In genomic region chr7:2478800-2479199, GRCh38 we compare ENCODE assay signal across 16 cellular contexts. TPM values are rescaled to one million over a fixed set of nuclear protein-coding genes. Genes with fewer than 3 reads are reported as not detected.
DNase-seq lines count a peak whose midpoint lies in the region; ATAC-seq and TF ChIP-seq lines count a peak whose summit lies in the region.
"Had no signal": no experiment of that assay in that cellular context is flagged by ENCODE, and none has a peak within 500 bp of the region (broad histone marks: within the 10 kb centered on the region; RNA-seq: fewer than 3 reads in every experiment).

No MANE protein-coding gene starts in this region.

- no peak overlapping the region for H3K4me3 Mint-ChIP-seq in chondrocyte (ENCODE audit: unreplicated experiment)
- H3K4me3 Mint-ChIP-seq: activated naive CD4-positive, alpha-beta T cell treated with anti-CD3 and anti-CD28 coated beads, Interleukin-2, amount 10 ng/mL, durations not matched to agents 7 days and 5 days; neural crest cell had no signal

- H3K27ac ChIP-seq in left ventricle myocardium inferior (replicated peaks) (no peak overlapping the region), right atrium auricular region (peak overlapping the region in 1 of 2 donors; percentile 7), thoracic aorta (no peak overlapping the region)
- H3K27ac ChIP-seq: esophagus squamous epithelium had no signal

- peaks cover 46% of the 10 kb centered on the region for H3K27me3 ChIP-seq in left ventricle myocardium inferior (ENCODE audit: low read depth)
- H3K27me3 ChIP-seq in right atrium auricular region, result no peaks in the 10 kb centered on the region
- no peaks in the 10 kb centered on the region for H3K27me3 ChIP-seq in thoracic aorta (replicated peaks; ENCODE audit: insufficient read depth)

- TF ChIP-seq CTCF in left ventricle myocardium inferior (IDR thresholded peaks at IDR 0.05; ENCODE audit: borderline replicate concordance) (no peak), right atrium auricular region (IDR thresholded peaks at IDR 0.05) (no peak), chondrocyte (IDR thresholded peaks at IDR 0.05) (no peak), mucosa of descending colon (IDR thresholded peaks at IDR 0.05) (no peak), thoracic aorta (IDR thresholded peaks at IDR 0.05) (no peak)

- H3K36me3 ChIP-seq in left ventricle myocardium inferior, result no peaks in the 10 kb centered on the region
- H3K36me3 ChIP-seq in right atrium auricular region, result no peaks in the 10 kb centered on the region
- no peaks in the 10 kb centered on the region for H3K36me3 ChIP-seq in mucosa of descending colon (ENCODE audit: low read depth)
- H3K36me3 ChIP-seq in thoracic aorta, result no peaks in the 10 kb centered on the region
- H3K36me3 ChIP-seq: esophagus squamous epithelium had no signal

- intact Hi-C loops in left ventricle myocardium inferior (cut with micrococcal nuclease) (no loop called here), mucosa of descending colon (cut with DNase I, micrococcal nuclease) (loop anchor here in 1 of 2 donors (10.0 kb wide), 1 partner anchor 206 kb away; the partner anchor contains the start of gene AMZ1)

- peaks cover 38% of the 10 kb centered on the region for H3K4me1 ChIP-seq in left ventricle myocardium inferior
- peaks cover 0 to 23% of the 10 kb centered on the region in 2 donors for H3K4me1 ChIP-seq in right atrium auricular region
- peaks cover 17% of the 10 kb centered on the region for H3K4me1 ChIP-seq in mucosa of descending colon (ENCODE audit: low read depth)
- H3K4me1 ChIP-seq in thoracic aorta (ENCODE audit: control insufficient read depth in 1 of 2, low read depth in 2 of 2), result peaks cover 4 to 18% of the 10 kb centered on the region in 2 donors
- H3K4me1 ChIP-seq: Caco-2 had no signal

- H3K9me3 ChIP-seq in left ventricle myocardium inferior (replicated peaks) (peaks cover 9% of the 10 kb centered on the region), right atrium auricular region (peaks cover 4 to 7% of the 10 kb centered on the region in 2 donors), mucosa of descending colon (peaks cover 9% of the 10 kb centered on the region), thoracic aorta (peaks cover 5% of the 10 kb centered on the region)

- no peak overlapping the region for H3K27ac Mint-ChIP-seq in chondrocyte (ENCODE audit: unreplicated experiment)
- H3K27ac Mint-ChIP-seq: activated naive CD4-positive, alpha-beta T cell treated with anti-CD3 and anti-CD28 coated beads, Interleukin-2, amount 10 ng/mL, durations not matched to agents 7 days and 5 days had no signal

- ATAC-seq in mucosa of descending colon (peak; percentile 19), thoracic aorta (ENCODE audit: insufficient number of reproducible peaks, low FRiP score, low read depth) (no peak)

- no peaks in the 10 kb centered on the region for H3K9me3 Mint-ChIP-seq in chondrocyte (ENCODE audit: low read depth)
- H3K9me3 Mint-ChIP-seq: neural crest cell had no signal

- peaks cover 13% of the 10 kb centered on the region for H3K4me1 Mint-ChIP-seq in chondrocyte (ENCODE audit: low read depth)

- H3K4me3 ChIP-seq in left ventricle myocardium inferior, result peak overlapping the region; percentile 21
- peak overlapping the region in 1 of 2 donors; percentile 22 for H3K4me3 ChIP-seq in right atrium auricular region
- no peak overlapping the region for H3K4me3 ChIP-seq in mucosa of descending colon
- peak overlapping the region; percentile 27 for H3K4me3 ChIP-seq in thoracic aorta
- H3K4me3 ChIP-seq: GM12878 had no signal

- no peaks in the 10 kb centered on the region for H3K36me3 Mint-ChIP-seq in chondrocyte (ENCODE audit: low read depth)

- DNase-seq in left ventricle myocardium inferior, result no peak
- no peak for DNase-seq in right atrium auricular region (ENCODE audit: low spot score)
- peak; percentile 81 for DNase-seq in chondrocyte (ENCODE audit: low spot score)
- DNase-seq in mucosa of descending colon, result no peak
- DNase-seq in thoracic aorta (ENCODE audit: low spot score), result no peak
- DNase-seq in NCI-H69 (lab: John Stamatoyannopoulos, UW), result no peak
- DNase-seq in dedifferentiated amniotic fluid mesenchymal stem cell (ENCODE audit: extremely low spot score), result no peak
- no peak for DNase-seq in activated gamma-delta T cell treated with Interleukin-2 at 50 U/mL for 16 hours
- DNase-seq: activated CD4-positive, alpha-beta T cell treated with anti-CD3 and anti-CD28 coated beads for 4 hours; activated naive CD4-positive, alpha-beta T cell treated with anti-CD3 and anti-CD28 coated beads, Interleukin-2, amount 10 ng/mL, durations not matched to agents 7 days and 5 days; esophagus squamous epithelium; NCI-H526 treated with DMSO at 0.1 percent for 48 hours had no signal

- H3K27me3 Mint-ChIP-seq in chondrocyte (ENCODE audit: low read depth), result peaks cover 9% of the 10 kb centered on the region

RNA-seq across cellular contexts. Expression of gene GRIFIN, which starts 2.6 kb away (rescaled TPM):
- not detected for total RNA-seq in left ventricle myocardium inferior
- not detected for total RNA-seq in right atrium auricular region
- total RNA-seq in chondrocyte, result not detected in 3 replicates
- not detected for total RNA-seq in mucosa of descending colon
- total RNA-seq in thoracic aorta, result not detected
- total RNA-seq: Caco-2, esophagus squamous epithelium, GM12878, neural crest cell, temporal lobe had no signal

RNA-seq across cellular contexts. Expression of gene LFNG, which starts 40.8 kb away (rescaled TPM):
- total RNA-seq in left ventricle myocardium inferior (5.2 TPM), right atrium auricular region (1 to 10 TPM; 3.8 to 4.3 TPM), chondrocyte (36.7 to 39.9 TPM (median 39.9 TPM) in 3 replicates), mucosa of descending colon (10 to 100 TPM; 31.7 to 95.0 (median 71.7) TPM), thoracic aorta (10 to 100 TPM in 1 of 2 donors, 1 to 10 TPM in 1; 8.0 to 24.1 TPM)
